Comparison of ENCODE assay signal across 36 cellular contexts in the genomic region with DNA sequence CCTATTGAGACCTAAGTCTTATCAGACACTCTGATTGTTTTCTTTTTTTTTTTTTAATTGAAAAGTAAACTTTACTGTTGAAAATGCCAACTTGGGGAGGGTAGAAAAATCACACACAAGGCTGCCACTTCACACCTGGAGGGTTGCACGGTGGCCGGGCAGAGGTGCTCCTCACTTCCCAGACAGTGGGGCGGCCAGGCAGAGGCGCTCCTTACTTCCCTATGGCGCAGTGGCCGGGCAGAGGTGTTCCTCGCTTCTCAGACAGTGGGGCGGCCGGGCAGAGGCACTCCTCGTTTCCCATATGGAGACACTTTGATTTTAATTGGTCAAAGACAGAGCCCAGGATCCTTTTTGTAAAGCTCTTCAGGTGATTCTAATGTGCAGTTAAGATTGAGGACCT.
"Had no signal": no experiment of that assay in that cellular context is flagged by ENCODE, and none has a peak within 500 bp of the region (broad histone marks: within the 10 kb centered on the region; RNA-seq: fewer than 3 reads in every experiment).

No MANE protein-coding gene starts in this region.

- H3K27ac ChIP-seq: KMS-11 had no signal

- H3K4me3 ChIP-seq: MG63 had no signal

- H3K36me3 ChIP-seq: MG63 had no signal

- H3K9me3 ChIP-seq: MG63 had no signal

- H3K27me3 ChIP-seq: MG63 had no signal

- H3K9ac ChIP-seq: KMS-11 had no signal

- DNase-seq: Karpas-422, Kasumi-1, KG1, MG63, MM.1S, MV-4-11, NCI-H1048, NCI-H1092, NCI-H1092 treated with DMSO at 0.1 percent for 48 hours, NCI-H1105, NCI-H1105 treated with DMSO at 0.1 percent for 48 hours, NCI-H1417, NCI-H1417 treated with DMSO at 0.1 percent for 48 hours, NCI-H1436, NCI-H1436 treated with DMSO at 0.1 percent for 48 hours, NCI-H146, NCI-H1694, NCI-H1694 treated with DMSO at 0.1 percent for 48 hours, NCI-H187, NCI-H187 treated with DMSO at 0.1 percent for 48 hours, NCI-H1930, NCI-H2029, NCI-H2029 treated with DMSO at 0.1 percent for 48 hours, NCI-H2081, NCI-H2081 treated with DMSO at 0.1 percent for 48 hours, NCI-H2107, NCI-H2171, NCI-H2171 treated with DMSO at 0.1 percent for 48 hours, NCI-H2227 treated with DMSO at 0.1 percent for 48 hours, NCI-H226, NCI-H345, NCI-H446, NCI-H446 treated with DMSO at 0.1 percent for 48 hours, NCI-H510A, NCI-H510A treated with DMSO at 0.1 percent for 48 hours had no signal

- H3K4me2 ChIP-seq: KMS-11 had no signal
